ENCODE assay signal across 8 cellular contexts in the genomic region with DNA sequence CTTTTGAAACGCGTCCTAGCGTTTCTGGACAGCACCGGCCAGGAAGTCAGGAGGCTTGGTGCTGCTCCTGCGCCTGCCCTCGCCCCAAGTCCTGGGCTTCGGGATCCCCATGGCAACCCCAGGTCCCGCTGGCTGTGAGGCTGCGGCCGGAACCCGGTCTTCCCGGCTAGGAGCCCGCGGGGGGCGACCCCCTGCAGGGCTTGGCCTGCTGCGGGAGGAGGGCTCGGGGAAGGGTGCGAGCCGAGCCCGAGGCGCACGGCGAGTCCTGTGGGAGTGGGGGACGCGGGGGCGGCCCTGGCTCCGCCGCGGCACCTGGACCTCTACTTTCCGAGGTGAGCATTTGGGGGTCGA. TPM values are rescaled to one million over a fixed set of nuclear protein-coding genes. Genes with fewer than 3 reads are reported as not detected.
A peak's percentile ranks its signal among the peaks of the same experiment; 100 is the strongest.
DNase-seq lines count a peak whose midpoint lies in the region; ATAC-seq and TF ChIP-seq lines count a peak whose summit lies in the region.

No MANE protein-coding gene starts in this region.

- H3K4me1 ChIP-seq in Caco-2 (peaks cover 11% of the 10 kb centered on the region; the same call in 1 of the 2 replicates), rectal smooth muscle tissue (ENCODE audit: control insufficient read depth, insufficient read depth, low read length) (peaks cover 10% of the 10 kb centered on the region)

- BruUV-seq in Caco-2 (replicated peaks; lab: Mats Ljungman, UMichigan): no TSS peak

- H3K27me3 Mint-ChIP-seq in Caco-2 (ENCODE audit: insufficient read depth, unreplicated experiment): no peaks in the 10 kb centered on the region
- peaks cover 4% of the 10 kb centered on the region for H3K27me3 Mint-ChIP-seq in glutamatergic neuron (ENCODE audit: unreplicated experiment)

- H3K36me3 ChIP-seq in Caco-2 (ENCODE audit: control insufficient read depth, insufficient read depth, low read length) (no peaks in the 10 kb centered on the region; the same call in 1 of the 2 replicates), rectal smooth muscle tissue (ENCODE audit: control insufficient read depth, insufficient read depth, low read length) (peaks cover 7% of the 10 kb centered on the region)

- H3K9ac ChIP-seq in rectal smooth muscle tissue (ENCODE audit: low read length): no peak overlapping the region

- no peak for TF ChIP-seq CTCF in Caco-2 (IDR thresholded peaks at IDR 0.05; ENCODE audit: insufficient read depth in 1 of 2, low read depth in 1 of 2, low read length in 1 of 2, severe bottlenecking in 1 of 2, unreplicated experiment in 1 of 2)
- TF ChIP-seq CTCF in glutamatergic neuron (IDR thresholded peaks at IDR 0.05; ENCODE audit: partially characterized antibody, unreplicated experiment): no peak

- H3K27ac ChIP-seq in rectal smooth muscle tissue (ENCODE audit: low read depth, low read length): peak overlapping the region; percentile 67

- H3K9me3 Mint-ChIP-seq in Caco-2 (ENCODE audit: unreplicated experiment): no peaks in the 10 kb centered on the region
- peaks cover 4% of the 10 kb centered on the region for H3K9me3 Mint-ChIP-seq in glutamatergic neuron (ENCODE audit: unreplicated experiment)

- H3K4me3 Mint-ChIP-seq in Caco-2 (ENCODE audit: unreplicated experiment) (peak overlapping the region; percentile 77), glutamatergic neuron (ENCODE audit: unreplicated experiment) (peak overlapping the region; percentile 79)

- H3K27ac Mint-ChIP-seq in Caco-2 (ENCODE audit: unreplicated experiment) (no peak overlapping the region), glutamatergic neuron (ENCODE audit: unreplicated experiment) (peak overlapping the region; percentile 17)

- no peaks in the 10 kb centered on the region for H3K27me3 ChIP-seq in Caco-2 (replicated peaks; ENCODE audit: control insufficient read depth, insufficient read depth, low read length)
- no peaks in the 10 kb centered on the region for H3K27me3 ChIP-seq in rectal smooth muscle tissue (ENCODE audit: control insufficient read depth, insufficient read depth, low read length)

- CTCF ChIA-PET in Caco-2 (lab: Charles Lee): interaction anchor here (0.7 to 1.1 kb wide), 3 partner anchors 9 to 196 kb away, joined by 3 to 12 read pairs (median 6); a partner anchor contains a TSS

- H3K36me3 Mint-ChIP-seq in Caco-2 (ENCODE audit: insufficient read depth, unreplicated experiment) (peaks cover 33% of the 10 kb centered on the region), glutamatergic neuron (ENCODE audit: unreplicated experiment) (peaks cover under 1% of the 10 kb centered on the region)

- intact Hi-C loops in Caco-2 (cut with micrococcal nuclease; ENCODE audit: unreplicated experiment): no loop called here

- H3K4me3 ChIP-seq in Caco-2 (ENCODE audit: low read depth, low read length): peak overlapping the region; percentile 93
- H3K4me3 ChIP-seq in rectal smooth muscle tissue (ENCODE audit: low read length): peak overlapping the region; percentile 83

- no peaks in the 10 kb centered on the region for H3K9me3 ChIP-seq in Caco-2

- H3K4me1 Mint-ChIP-seq in Caco-2 (ENCODE audit: low read depth, unreplicated experiment) (peaks cover 10% of the 10 kb centered on the region), glutamatergic neuron (ENCODE audit: low read depth, unreplicated experiment) (peaks cover 21% of the 10 kb centered on the region)

- ATAC-seq in GM19395 (IDR thresholded peaks at IDR 0.05; ENCODE audit: unreplicated experiment) (peak; percentile 24), HG03457 (IDR thresholded peaks at IDR 0.05; ENCODE audit: unreplicated experiment) (peak; percentile 0)

- DNase-seq in Caco-2 (no peak), glutamatergic neuron (no peak), islet precursor cell (no peak)
- DNase-seq in activated T-cell treated with anti-CD3 and anti-CD28 coated beads, Interleukin-2, amount 50 U/mL, for 1 hour: peak; percentile 36
- DNase-seq in stimulated activated CD4-positive, alpha-beta T cell treated with anti-CD3 and anti-CD28 coated beads, Interleukin-12 subunit alpha, Interleukin-12 subunit beta, amount 100 ng/mL, for 4 hours: no peak

- POLR2A ChIA-PET in Caco-2 (lab: Charles Lee): interaction anchor here (0.8 to 1.1 kb wide), 4 partner anchors 18 to 196 kb away, joined by 5 to 12 read pairs (median 8); a partner anchor contains a TSS

RNA-seq across cellular contexts. Expression of a gene that starts 0.3 kb away (rescaled TPM):
- 8.6 and 9.1 TPM in 2 replicates for total RNA-seq in Caco-2 (2022)
- total RNA-seq in glutamatergic neuron (ENCODE audit: unreplicated experiment): 10.8 TPM

RNA-seq across cellular contexts. Expression of a gene that starts 0.6 kb away (rescaled TPM):
- total RNA-seq in Caco-2 (2022) (136 and 141 TPM in 2 replicates), glutamatergic neuron (ENCODE audit: unreplicated experiment) (93.0 TPM)

RNA-seq across cellular contexts. Expression of a gene that starts 21.4 kb away (rescaled TPM):
- total RNA-seq in Caco-2 (2022): 19.7 and 21.9 TPM in 2 replicates
- total RNA-seq in glutamatergic neuron (ENCODE audit: unreplicated experiment): 14.0 TPM
